23 cellular contexts compared by ENCODE assay signal in genomic region chr12:104990950-104991349, GRCh38. TPM values are rescaled to one million over a fixed set of nuclear protein-coding genes. Genes with fewer than 3 reads are reported as not detected.
DNase-seq lines count a peak whose midpoint lies in the region; ATAC-seq, FAIRE-seq and TF ChIP-seq lines count a peak whose summit lies in the region.
"Had no signal": no experiment of that assay in that cellular context is flagged by ENCODE, and none has a peak within 500 bp of the region (broad histone marks: within the 10 kb centered on the region; RNA-seq: fewer than 3 reads in every experiment).

No MANE protein-coding gene starts in this region.

- H2AFZ ChIP-seq in MM.1S (ENCODE audit: low read length) (no peak overlapping the region), GM12878 (ENCODE audit: control insufficient read depth, low read depth, low read length) (no peak overlapping the region), osteoblast (ENCODE audit: low read length) (no peak overlapping the region)

- RAD21 ChIA-PET in GM12878 (lab: Charles Lee; ENCODE audit: unreplicated experiment) = interaction anchor here (0.5 kb wide), 1 partner anchor 105 kb away, joined by 3 read pairs; no protein-coding TSS in a partner anchor

- H3K4me2 ChIP-seq in MM.1S (ENCODE audit: low read depth, low read length) = peak overlapping the region; percentile 22
- peak overlapping the region; percentile 38; the same call in 1 of the 2 replicates for H3K4me2 ChIP-seq in GM12878 (ENCODE audit: control insufficient read depth, insufficient read depth)
- no peak overlapping the region for H3K4me2 ChIP-seq in osteoblast (ENCODE audit: insufficient read depth, low read length)
- H3K4me2 ChIP-seq: KMS-11 had no signal

- no peak for TF ChIP-seq EP300 in GM12878 (IDR thresholded peaks at IDR 0.05; ENCODE audit: borderline replicate concordance in 1 of 2, control insufficient read depth in 1 of 2, low read depth in 2 of 2, low read length in 2 of 2)

- SMC1A ChIA-PET in GM12878 (lab: Charles Lee; ENCODE audit: uncharacterized antibody, unreplicated experiment) = interaction anchor here (0.6 to 1.0 kb wide), 2 partner anchors 12 to 157 kb away, joined by 3 to 4 read pairs; no protein-coding TSS in a partner anchor

- H3K27ac ChIP-seq in right atrium auricular region = no peak overlapping the region
- peak overlapping the region; percentile 61 for H3K27ac ChIP-seq in MM.1S (ENCODE audit: low read length)
- H3K27ac ChIP-seq in GM12878 (ENCODE audit: control insufficient read depth, insufficient read depth) = no peak overlapping the region
- H3K27ac ChIP-seq in spleen = peak overlapping the region in 1 of 8 donors; percentile 2
- H3K27ac ChIP-seq in osteoblast (ENCODE audit: low read depth, low read length) = no peak overlapping the region
- H3K27ac ChIP-seq: KMS-11, SJCRH30 had no signal

- H3K79me2 ChIP-seq in MM.1S (ENCODE audit: low read length) = peaks cover 63% of the 10 kb centered on the region
- peaks cover 44% of the 10 kb centered on the region for H3K79me2 ChIP-seq in GM12878 (ENCODE audit: control insufficient read depth, insufficient read depth, low read length)
- peaks cover 27% of the 10 kb centered on the region for H3K79me2 ChIP-seq in osteoblast (ENCODE audit: insufficient read depth, low read length)

- no peak overlapping the region for H3K4me3 ChIP-seq in right atrium auricular region
- no peak overlapping the region for H3K4me3 ChIP-seq in MM.1S (ENCODE audit: low read length)
- H3K4me3 ChIP-seq in GM12878 = no peak overlapping the region
- no peak overlapping the region for H3K4me3 ChIP-seq in spleen
- H3K4me3 ChIP-seq in osteoblast (ENCODE audit: insufficient read depth, low read length) = no peak overlapping the region
- H3K4me3 ChIP-seq: HAP-1, SJCRH30 had no signal

- no peak for TF ChIP-seq CTCF in right atrium auricular region (IDR thresholded peaks at IDR 0.05)
- no peak for TF ChIP-seq CTCF in MM.1S (IDR thresholded peaks at IDR 0.05; ENCODE audit: low read length)
- no peak for TF ChIP-seq CTCF in GM12878 (IDR thresholded peaks at IDR 0.05 in 2 of 3, conservative IDR thresholded peaks at IDR 0.05 in 1 of 3; ENCODE audit: control insufficient read depth in 2 of 3, extremely low read depth in 1 of 3, insufficient read depth in 1 of 3, low read depth in 3 of 3, low read length in 3 of 3)
- no peak for TF ChIP-seq CTCF in spleen (IDR thresholded peaks at IDR 0.05 in 8 of 11, conservative IDR thresholded peaks at IDR 0.05 in 3 of 11)
- TF ChIP-seq CTCF in osteoblast (IDR thresholded peaks at IDR 0.05; ENCODE audit: extremely low read depth, low read depth, low read length) = no peak

- H3K36me3 ChIP-seq in right atrium auricular region = peaks cover 22% of the 10 kb centered on the region
- peaks cover 28% of the 10 kb centered on the region for H3K36me3 ChIP-seq in MM.1S (replicated peaks; ENCODE audit: insufficient read depth, low read length)
- peaks cover 2 to 23% of the 10 kb centered on the region in 2 experiments; a peak in 3 of 4 replicates for H3K36me3 ChIP-seq in GM12878 (ENCODE audit: control insufficient read depth in 2 of 2, insufficient read depth in 2 of 2, low read length in 1 of 2)
- H3K36me3 ChIP-seq in spleen = peaks cover 0 to 78% (median 49%) of the 10 kb centered on the region in 6 donors
- peaks cover 42% of the 10 kb centered on the region for H3K36me3 ChIP-seq in osteoblast (ENCODE audit: insufficient read depth, low read length)

- H4K20me1 ChIP-seq in MM.1S (ENCODE audit: insufficient read depth, low read length) (no peaks in the 10 kb centered on the region), GM12878 (ENCODE audit: control insufficient read depth, insufficient read depth) (no peaks in the 10 kb centered on the region), osteoblast (ENCODE audit: insufficient read depth, low read length) (no peaks in the 10 kb centered on the region)

- intact Hi-C loops in Right ventricle myocardium superior (cut with DNase I) (no loop called here), GM12878 (cut with micrococcal nuclease; ENCODE audit: unreplicated experiment) (no loop called here), spleen (cut with DNase I; ENCODE audit: low total_unique reads) (no loop called here)

- H3K9me3 ChIP-seq in right atrium auricular region (no peaks in the 10 kb centered on the region), MM.1S (replicated peaks; ENCODE audit: insufficient read depth, low read length) (no peaks in the 10 kb centered on the region), GM12878 (replicated peaks; ENCODE audit: control insufficient read depth, insufficient read depth, low read length) (peaks cover 6% of the 10 kb centered on the region; the same call in 2 of the 3 replicates), spleen (no peaks in the 10 kb centered on the region), osteoblast (ENCODE audit: low read depth, low read length) (no peaks in the 10 kb centered on the region)
- H3K9me3 ChIP-seq: BE2C, HAP-1, SJCRH30 had no signal

- in situ Hi-C loops in GM12878 (cut with MboI) = no loop called here

- TF ChIP-seq RAD21 in GM12878 (IDR thresholded peaks at IDR 0.05; ENCODE audit: insufficient read depth, low read depth, low read length) = no peak

- DNase-seq in Right ventricle myocardium superior (no peak), right atrium auricular region (ENCODE audit: low spot score) (no peak), MM.1S (no peak), GM12878 (ENCODE audit: low read depth, low spot score) (no peak), spleen (no peak), osteoblast (ENCODE audit: insufficient read length, low spot score, missing footprints) (no peak)
- DNase-seq: BE2C, DMS53, EL, IMR-90, MV-4-11, NCI-H2171, NCI-H345, NCI-H524 treated with DMSO at 0.1 percent for 48 hours, NCI-H82, PC-3, SJCRH30, T-cell had no signal

- H3K27me3 ChIP-seq in right atrium auricular region (no peaks in the 10 kb centered on the region), MM.1S (replicated peaks; ENCODE audit: insufficient read depth, low read length) (no peaks in the 10 kb centered on the region), GM12878 (replicated peaks in 1 of 2; ENCODE audit: control insufficient read depth in 2 of 2, insufficient read depth in 2 of 2, low read length in 1 of 2) (no peaks in the 10 kb centered on the region), spleen (replicated peaks in 1 of 7) (no peaks in the 10 kb centered on the region), osteoblast (ENCODE audit: insufficient read depth, low read length) (no peaks in the 10 kb centered on the region)
- H3K27me3 ChIP-seq: BE2C, SJCRH30 had no signal

- TF ChIP-seq POLR2A in GM12878 (IDR thresholded peaks at IDR 0.05; ENCODE audit: low read depth, low read length) (no peak), spleen (IDR thresholded peaks at IDR 0.05) (no peak)

- ATAC-seq in Right ventricle myocardium superior (ENCODE audit: poor library complexity) = peak; percentile 59
- ATAC-seq in GM12878 = no peak
- ATAC-seq in GM18858 (IDR thresholded peaks at IDR 0.05; ENCODE audit: unreplicated experiment) = no peak
- ATAC-seq: PC-3, T-cell had no signal

- H3F3A ChIP-seq in MM.1S (ENCODE audit: insufficient read depth, low read length) = peaks cover 23% of the 10 kb centered on the region

- no peaks in the 10 kb centered on the region for H3K9me2 ChIP-seq in MM.1S (replicated peaks; ENCODE audit: insufficient read depth, low read length)

- CTCF ChIA-PET in GM12878 (lab: Yijun Ruan, JAX) = interaction anchor here (1.4 kb wide), 1 partner anchor 32 kb away, joined by 3 read pairs; no protein-coding TSS in a partner anchor

- POLR2A ChIA-PET in GM12878 (lab: Charles Lee) = no interaction called here

- FAIRE-seq in GM12878 (lab: Jason Lieb, UNC) = no peak
- FAIRE-seq: D721Med, HTR-8/SVneo had no signal

- WGBS in GM12878 (ENCODE audit: insufficient coverage, insufficient replicate concordance, low lambda C conversion rate, missing lambda C conversion rate) = 80% methylated on average over 4 of the region's 4 CpGs
- 93 to 96% (median 95%) methylated on average over 4 of the region's 4 CpGs for WGBS in spleen, 5 donors

- H3K9ac ChIP-seq in MM.1S (ENCODE audit: low read length) (no peak overlapping the region), GM12878 (ENCODE audit: control insufficient read depth, insufficient read depth, low read length) (no peak overlapping the region)
- H3K9ac ChIP-seq: KMS-11 had no signal

- BruUV-seq in GM12878 (replicated peaks; lab: Mats Ljungman, UMichigan) = no TSS peak

- H3K4me1 ChIP-seq in right atrium auricular region (peaks cover 0 to 13% of the 10 kb centered on the region in 2 donors), MM.1S (ENCODE audit: low read length) (peaks cover 50% of the 10 kb centered on the region), GM12878 (ENCODE audit: control insufficient read depth, insufficient read depth, low read length) (peaks cover 5% of the 10 kb centered on the region; the same call in 1 of the 2 replicates), spleen (peaks cover 12 to 25% (median 16%) of the 10 kb centered on the region in 6 donors), osteoblast (ENCODE audit: insufficient read depth, low read length) (peaks cover 13% of the 10 kb centered on the region)

RNA-seq across cellular contexts. Expression of gene NOPCHAP1, which starts 4.8 kb away (rescaled TPM):
- total RNA-seq in Right ventricle myocardium superior (9.2 TPM), right atrium auricular region (1 to 10 TPM; 1.9 to 3.7 TPM), GM12878 (2014; rRNA removed) (28.9 and 29.8 TPM in 2 replicates), GM12878 (2014; rRNA removed; fragmentation: Illumina TruSeq; extraction: Trizol) (38.6 and 41.5 TPM in 2 replicates), GM12878 (2021) (39.6 and 40.2 TPM in 2 replicates), spleen (10 to 100 TPM in 3 of 7 donors, 1 to 10 TPM in 4; 2.5 to 15.1 (median 8.6) TPM), osteoblast (4.3 and 4.4 TPM in 2 replicates)
- total RNA-seq in GM12878 (2013; cell fraction: nucleolus; rRNA removed) = 32.5 and 34.2 TPM in 2 replicates
- polyA plus RNA-seq in GM12878 (2011; ENCODE audit: low read depth) = 7.2 TPM
- polyA plus RNA-seq in GM12878 (2011; rRNA removed) (29.2 and 41.6 TPM in 2 replicates), GM12878 (2014; fragmentation: Illumina TruSeq; extraction: Trizol) (22.6 and 28.0 TPM in 2 replicates), GM12878 (2014; fragmentation: Nextera tagmentation; extraction: Ambion mirVana) (100 to 1,000 TPM; 108 to 115 TPM), GM12878 (2014; rRNA removed) (26.3 and 28.9 TPM in 2 replicates), GM12878 (2016; fragmentation: Nextera tagmentation; extraction: Ambion mirVana) (10 to 100 TPM; 69.2 to 73.1 TPM), spleen (10 to 100 TPM in 2 of 3 donors, 1 to 10 TPM in 1; 9.5 to 13.1 (median 12.2) TPM)
- 16.0 and 16.9 TPM in 2 replicates for polyA plus RNA-seq in GM12878 (2011; cell fraction: cytosol; rRNA removed)
- polyA plus RNA-seq in GM12878 (2011; cell fraction: nucleus; rRNA removed) = 7.6 and 10.5 TPM in 2 replicates
- polyA plus RNA-seq in GM12878 (2012) = 30.5 and 56.9 TPM in 2 replicates
- 11.1 and 12.7 TPM in 2 replicates for polyA minus RNA-seq in GM12878 (2011; rRNA and poly(A)+ RNA removed)
- polyA minus RNA-seq in GM12878 (2011; cell fraction: cytosol; rRNA and poly(A)+ RNA removed) = 5.7 and 9.5 TPM in 2 replicates
- polyA minus RNA-seq in GM12878 (2011; cell fraction: nucleus; rRNA and poly(A)+ RNA removed) = 8.7 and 17.3 TPM in 2 replicates

RNA-seq across cellular contexts. Expression of gene SLC41A2, which starts 32.9 kb away (rescaled TPM):
- total RNA-seq in Right ventricle myocardium superior (3.0 TPM), right atrium auricular region (10 to 100 TPM; 12.0 to 17.5 TPM), GM12878 (2014; rRNA removed) (16.8 and 22.5 TPM in 2 replicates), GM12878 (2014; rRNA removed; fragmentation: Illumina TruSeq; extraction: Trizol) (18.2 and 18.8 TPM in 2 replicates), GM12878 (2021) (18.5 and 19.0 TPM in 2 replicates), spleen (10 to 100 TPM in 6 of 7 donors, 1 to 10 TPM in 1; 6.8 to 21.1 (median 13.6) TPM), osteoblast (36.5 and 36.6 TPM in 2 replicates)
- 149 and 169 TPM in 2 replicates for total RNA-seq in GM12878 (2013; cell fraction: nucleolus; rRNA removed)
- polyA plus RNA-seq in GM12878 (2011; ENCODE audit: low read depth) = 4.8 TPM
- polyA plus RNA-seq in GM12878 (2011; rRNA removed) (8.3 and 14.2 TPM in 2 replicates), GM12878 (2014; fragmentation: Illumina TruSeq; extraction: Trizol) (14.1 and 17.3 TPM in 2 replicates), GM12878 (2014; fragmentation: Nextera tagmentation; extraction: Ambion mirVana) (1 to 10 TPM; 3.5 to 9.2 TPM), GM12878 (2014; rRNA removed) (5.7 and 13.0 TPM in 2 replicates), GM12878 (2016; fragmentation: Nextera tagmentation; extraction: Ambion mirVana) (1 to 10 TPM; 9.3 to 9.5 TPM), spleen (1 to 10 TPM; 1.1 to 1.9 (median 1.5) TPM)
- polyA plus RNA-seq in GM12878 (2011; cell fraction: cytosol; rRNA removed) = 3.5 and 4.7 TPM in 2 replicates
- polyA plus RNA-seq in GM12878 (2011; cell fraction: nucleus; rRNA removed) = 5.1 and 6.5 TPM in 2 replicates
- 5.6 and 7.1 TPM in 2 replicates for polyA plus RNA-seq in GM12878 (2012)
- 18.0 and 21.1 TPM in 2 replicates for polyA minus RNA-seq in GM12878 (2011; rRNA and poly(A)+ RNA removed)
- 7.6 and 11.1 TPM in 2 replicates for polyA minus RNA-seq in GM12878 (2011; cell fraction: cytosol; rRNA and poly(A)+ RNA removed)
- polyA minus RNA-seq in GM12878 (2011; cell fraction: nucleus; rRNA and poly(A)+ RNA removed) = 14.1 and 26.4 TPM in 2 replicates
